In genomic region chr19:4567584-4568071, GRCh38 we compare ENCODE assay signal across 8 cellular contexts. TPM values are rescaled to one million over a fixed set of nuclear protein-coding genes. Genes with fewer than 3 reads are reported as not detected.
DNase-seq lines count a peak whose midpoint lies in the region; ATAC-seq and TF ChIP-seq lines count a peak whose summit lies in the region.

No MANE protein-coding gene starts in this region.

- no peak for TF ChIP-seq EP300 in gastroesophageal sphincter (IDR thresholded peaks at IDR 0.05)

- H3K27me3 ChIP-seq in gastroesophageal sphincter: peaks cover 20% of the 10 kb centered on the region

- TF ChIP-seq POLR2A in gastroesophageal sphincter (IDR thresholded peaks at IDR 0.05): no peak

- no peak overlapping the region for H2AFZ ChIP-seq in OCI-LY7 (ENCODE audit: low read length)

- POLR2A ChIA-PET in OCI-LY7 (lab: Charles Lee): no interaction called here

- no peaks in the 10 kb centered on the region for H3K9me3 ChIP-seq in OCI-LY7 (ENCODE audit: low read length)
- H3K9me3 ChIP-seq in gastroesophageal sphincter: no peaks in the 10 kb centered on the region

- H3K4me3 ChIP-seq in GM12865 (ENCODE audit: low read depth, low read length) (no peak overlapping the region), OCI-LY7 (ENCODE audit: low read depth, low read length, poor library complexity, severe bottlenecking) (no peak overlapping the region), gastroesophageal sphincter (no peak overlapping the region), retinal pigment epithelial cell (ENCODE audit: low read length) (no peak overlapping the region)

- no peaks in the 10 kb centered on the region for H3K36me3 Mint-ChIP-seq in activated T-cell treated with anti-CD3 and anti-CD28 coated beads, Interleukin-2, amount 50 U/mL, for 72 hours (ENCODE audit: insufficient read depth in 2 of 2)

- CTCF ChIA-PET in OCI-LY7 (lab: Charles Lee; ENCODE audit: unreplicated experiment): interaction anchor here (1.0 kb wide), 1 partner anchor 69 kb away, joined by 3 read pairs; no protein-coding TSS in a partner anchor

- H3K4me3 Mint-ChIP-seq in activated T-cell treated with anti-CD3 and anti-CD28 coated beads, Interleukin-2, amount 50 U/mL, for 72 hours: no peak overlapping the region

- no peaks in the 10 kb centered on the region for H3K9me2 ChIP-seq in OCI-LY7 (ENCODE audit: insufficient read depth, low read length)

- H3K27me3 Mint-ChIP-seq in activated T-cell treated with anti-CD3 and anti-CD28 coated beads, Interleukin-2, amount 50 U/mL, for 72 hours (ENCODE audit: low read depth): no peaks in the 10 kb centered on the region

- peak; percentile 71 to 74 for ATAC-seq in activated T-cell treated with anti-CD3 and anti-CD28 coated beads, Interleukin-2, amount 50 U/mL, for 72 hours (replicated peaks in 1 of 2)
- ATAC-seq in gastroesophageal sphincter: peak; percentile 60

- no peaks in the 10 kb centered on the region for H3K79me2 ChIP-seq in OCI-LY7 (ENCODE audit: insufficient read depth, low read depth, low read length)

- TF ChIP-seq CTCF in GM12865 (IDR thresholded peaks at IDR 0.05; ENCODE audit: insufficient read depth, low read depth, low read length, missing control alignments) (peak; percentile 82), OCI-LY7 (conservative IDR thresholded peaks at IDR 0.05; ENCODE audit: low read length) (peak; percentile 80), gastroesophageal sphincter (IDR thresholded peaks at IDR 0.05) (peak in 3 of 4 experiments; percentile 49 to 68 (median 65)), retinal pigment epithelial cell (conservative IDR thresholded peaks at IDR 0.05; ENCODE audit: low read depth, low read length) (peak; percentile 93)

- H3K36me3 ChIP-seq in OCI-LY7 (ENCODE audit: insufficient read depth, low read length) (no peaks in the 10 kb centered on the region), gastroesophageal sphincter (no peaks in the 10 kb centered on the region)

- 15 to 55% methylated on average over 4 to 8 of the region's 14 CpGs for WGBS in gastroesophageal sphincter (ENCODE audit: low coverage in 1 of 2), 2 donors

- no TSS peak for BruUV-seq in OCI-LY7 (replicated peaks; lab: Mats Ljungman, UMichigan)

- no peaks in the 10 kb centered on the region for H3K4me1 ChIP-seq in OCI-LY7 (ENCODE audit: insufficient read depth, low read length, poor library complexity, severe bottlenecking)
- H3K4me1 ChIP-seq in gastroesophageal sphincter: no peaks in the 10 kb centered on the region

- intact Hi-C loops in OCI-LY7 (cut with micrococcal nuclease; ENCODE audit: unreplicated experiment): loop anchor here (2.0 kb wide), 1 partner anchor 69 kb away; no protein-coding TSS in a partner anchor

- H4K20me1 ChIP-seq in OCI-LY7 (ENCODE audit: insufficient read depth, low read length): no peaks in the 10 kb centered on the region

- H3K4me1 Mint-ChIP-seq in activated T-cell treated with anti-CD3 and anti-CD28 coated beads, Interleukin-2, amount 50 U/mL, for 72 hours (ENCODE audit: low read depth): no peaks in the 10 kb centered on the region

- no peak overlapping the region for H3K4me2 ChIP-seq in OCI-LY7 (ENCODE audit: low read length)

- no peak overlapping the region for H3K27ac Mint-ChIP-seq in activated T-cell treated with anti-CD3 and anti-CD28 coated beads, Interleukin-2, amount 50 U/mL, for 72 hours

- H3K27ac ChIP-seq in OCI-LY7 (ENCODE audit: low read depth, low read length, poor library complexity, severe bottlenecking) (no peak overlapping the region), gastroesophageal sphincter (peak overlapping the region in 1 of 4 donors; percentile 47)

- H3K9me3 Mint-ChIP-seq in activated T-cell treated with anti-CD3 and anti-CD28 coated beads, Interleukin-2, amount 50 U/mL, for 72 hours: no peaks in the 10 kb centered on the region

- DNase-seq in GM12865 (ENCODE audit: low read depth) (peak; percentile 34), OCI-LY7 (ENCODE audit: low spot score) (peak; percentile 33), retinal pigment epithelial cell (ENCODE audit: low read depth) (no peak), COR-L47 (lab: John Stamatoyannopoulos, UW) (no peak), H4 (ENCODE audit: low spot score) (no peak), NCI-H526 treated with DMSO at 0.1 percent for 48 hours (lab: John Stamatoyannopoulos, UW) (no peak)
- DNase-seq in activated T-cell treated with anti-CD3 and anti-CD28 coated beads, Interleukin-2, amount 50 U/mL, for 72 hours: peak; percentile 68 to 76

RNA-seq across cellular contexts. Expression of gene SEMA6B, which starts 8.1 kb away (rescaled TPM):
- total RNA-seq in OCI-LY7 (2014; rRNA removed; shearing (Covaris generic)): 0.05 TPM in 1 of 2 replicates, not detected in the other
- total RNA-seq in OCI-LY7 (2022) (not detected in 2 replicates), gastroesophageal sphincter (10 to 100 TPM in 1 of 4 donors, 1 to 10 TPM in 3; 2.0 to 12.4 (median 7.3) TPM)
- total RNA-seq in activated T-cell treated with anti-CD3 and anti-CD28 coated beads, Interleukin-2, amount 50 U/mL, for 72 hours: under 1 TPM; 0.05 to 0.19 TPM
- total RNA-seq in H4 (2014; rRNA removed; shearing (Covaris generic)): 7.5 and 8.4 TPM in 2 replicates

RNA-seq across cellular contexts. Expression of gene LRG1, which starts 27.8 kb away (rescaled TPM):
- total RNA-seq in OCI-LY7 (2014; rRNA removed; shearing (Covaris generic)): 0.67 and 1.6 TPM in 2 replicates
- total RNA-seq in OCI-LY7 (2022): 1.8 and 1.9 TPM in 2 replicates
- total RNA-seq in activated T-cell treated with anti-CD3 and anti-CD28 coated beads, Interleukin-2, amount 50 U/mL, for 72 hours: 1 to 10 TPM in 1 of 2 donors, under 1 TPM in 1; 0.67 to 2.3 TPM
- 1 to 10 TPM in 2 of 4 donors, not detected in 2; 2.1 to 8.5 TPM for total RNA-seq in gastroesophageal sphincter
- total RNA-seq in H4 (2014; rRNA removed; shearing (Covaris generic)): 0.29 and 0.43 TPM in 2 replicates

RNA-seq across cellular contexts. Expression of gene PLIN5, which starts 32.6 kb away (rescaled TPM):
- 0.67 and 0.85 TPM in 2 replicates for total RNA-seq in OCI-LY7 (2014; rRNA removed; shearing (Covaris generic))
- total RNA-seq in OCI-LY7 (2022) (1.9 and 2.2 TPM in 2 replicates), gastroesophageal sphincter (10 to 100 TPM in 2 of 4 donors, 1 to 10 TPM in 1, under 1 TPM in 1; 0.49 to 24.3 (median 11.2) TPM)
- under 1 TPM; 0.24 to 0.81 TPM for total RNA-seq in activated T-cell treated with anti-CD3 and anti-CD28 coated beads, Interleukin-2, amount 50 U/mL, for 72 hours
- total RNA-seq in H4 (2014; rRNA removed; shearing (Covaris generic)): 0.25 TPM in 1 of 2 replicates, not detected in the other

RNA-seq across cellular contexts. Expression of gene PLIN4, which starts 49.3 kb away (rescaled TPM):
- total RNA-seq in OCI-LY7 (2014; rRNA removed; shearing (Covaris generic)): 0.13 TPM in 1 of 2 replicates, not detected in the other
- total RNA-seq in OCI-LY7 (2022) (0.24 and 0.32 TPM in 2 replicates), gastroesophageal sphincter (100 to 1,000 TPM in 1 of 4 donors, 10 to 100 TPM in 3; 66.0 to 145 (median 87.5) TPM)
- under 1 TPM; 0.05 to 0.12 TPM for total RNA-seq in activated T-cell treated with anti-CD3 and anti-CD28 coated beads, Interleukin-2, amount 50 U/mL, for 72 hours
- total RNA-seq in H4 (2014; rRNA removed; shearing (Covaris generic)): 0.75 and 1.4 TPM in 2 replicates

Comparison
In these comparisons a context has a peak if more than half of its experiments do, and no peak if none do; other contexts are left out.
1. DNase-seq: peak in GM12865 (single experiment), OCI-LY7 (single experiment) and activated T-cell treated with anti-CD3 and anti-CD28 coated beads, Interleukin-2, amount 50 U/mL, for 72 hours (2 of 2); none in retinal pigment epithelial cell (single experiment), COR-L47 (single experiment), H4 (single experiment) and NCI-H526 treated with DMSO at 0.1 percent for 48 hours (single experiment).
2. Peak in every context shown above with its lines, with median percentiles within 50 percentile points of each other: CTCF ChIP-seq.